Comparison of ENCODE assay signal across 17 cellular contexts in the genomic region with DNA sequence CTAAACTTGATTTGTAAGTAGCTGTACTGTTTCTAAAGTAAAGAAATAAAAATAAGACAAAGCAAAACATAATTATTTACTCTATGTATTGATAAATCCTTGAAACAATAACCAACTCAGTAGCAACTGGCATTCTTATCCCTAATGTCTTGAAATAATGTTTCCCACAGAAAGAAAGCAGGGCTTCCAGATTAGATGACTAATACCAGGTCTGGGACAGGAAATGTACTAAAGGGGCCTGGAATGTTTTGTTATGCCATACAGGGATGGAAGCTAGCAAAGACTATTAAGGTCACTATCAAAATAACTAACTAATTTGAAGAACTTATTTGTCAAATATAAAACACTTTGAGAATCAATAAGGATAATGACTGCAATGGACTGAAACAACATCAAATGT.
DNase-seq lines count a peak whose midpoint lies in the region; ATAC-seq and TF ChIP-seq lines count a peak whose summit lies in the region.
"Had no signal": no experiment of that assay in that cellular context is flagged by ENCODE, and none has a peak within 500 bp of the region (broad histone marks: within the 10 kb centered on the region; RNA-seq: fewer than 3 reads in every experiment).

No MANE protein-coding gene starts in this region.

- peaks cover 8% of the 10 kb centered on the region for H3K36me3 Mint-ChIP-seq in activated CD8-positive, alpha-beta T cell treated with anti-CD3 and anti-CD28 coated beads for 36 hours (ENCODE audit: low read depth)

- POLR2A ChIA-PET in activated CD8-positive, alpha-beta T cell treated with anti-CD3 and anti-CD28 coated beads for 36 hours (lab: Charles Lee) = no interaction called here

- H3K18ac ChIP-seq in mesendoderm (ENCODE audit: low read length) = no peak overlapping the region

- no peak overlapping the region for H3K4ac ChIP-seq in mesendoderm (ENCODE audit: low read depth, low read length)

- no peak for ATAC-seq in HG03439 (IDR thresholded peaks at IDR 0.05; ENCODE audit: unreplicated experiment)
- ATAC-seq in activated CD8-positive, alpha-beta T cell treated with anti-CD3 and anti-CD28 coated beads for 36 hours = no peak
- ATAC-seq: naive thymus-derived CD8-positive, alpha-beta T cell had no signal

- H3K4me3 Mint-ChIP-seq in activated CD8-positive, alpha-beta T cell treated with anti-CD3 and anti-CD28 coated beads for 36 hours = no peak overlapping the region
- H3K4me3 Mint-ChIP-seq: activated CD4-positive, alpha-beta memory T cell treated with anti-CD3 and anti-CD28 coated beads, Interleukin-2, amount 10 ng/mL, durations not matched to agents 7 days and 5 days; activated naive CD8-positive, alpha-beta T cell; CD4-positive, alpha-beta T cell; naive thymus-derived CD8-positive, alpha-beta T cell; T-helper 2 cell treated with Interferon-gamma antibody and Interleukin-4, amounts not matched to agents 5 μg/mL and 100 μg/mL, for 36 hours had no signal

- no peaks in the 10 kb centered on the region for H3K79me1 ChIP-seq in mesendoderm (ENCODE audit: low read length)

- H3K4me3 ChIP-seq in osteoblast (ENCODE audit: insufficient read depth, low read length) (no peak overlapping the region), mesendoderm (ENCODE audit: low read length) (no peak overlapping the region)
- H3K4me3 ChIP-seq: vagina had no signal

- H3K9ac ChIP-seq in mesendoderm (ENCODE audit: low read length) = no peak overlapping the region
- H3K9ac ChIP-seq: KMS-11 had no signal

- H3K27me3 ChIP-seq in osteoblast (ENCODE audit: insufficient read depth, low read length) (no peaks in the 10 kb centered on the region), mesendoderm (ENCODE audit: insufficient read depth, low read length, poor library complexity) (no peaks in the 10 kb centered on the region)
- H3K27me3 ChIP-seq: vagina had no signal

- H3K27ac Mint-ChIP-seq in activated CD8-positive, alpha-beta T cell treated with anti-CD3 and anti-CD28 coated beads for 36 hours = no peak overlapping the region
- H3K27ac Mint-ChIP-seq: activated CD4-positive, alpha-beta memory T cell treated with anti-CD3 and anti-CD28 coated beads, Interleukin-2, amount 10 ng/mL, durations not matched to agents 7 days and 5 days; activated naive CD8-positive, alpha-beta T cell; CD4-positive, alpha-beta T cell; naive thymus-derived CD8-positive, alpha-beta T cell; T-helper 2 cell treated with Interferon-gamma antibody and Interleukin-4, amounts not matched to agents 5 μg/mL and 100 μg/mL, for 36 hours had no signal

- no peaks in the 10 kb centered on the region for H3K9me3 ChIP-seq in osteoblast (ENCODE audit: low read depth, low read length)
- H3K9me3 ChIP-seq: vagina had no signal

- H3K9me3 Mint-ChIP-seq in activated CD8-positive, alpha-beta T cell treated with anti-CD3 and anti-CD28 coated beads for 36 hours = no peaks in the 10 kb centered on the region
- H3K9me3 Mint-ChIP-seq: activated CD4-positive, alpha-beta memory T cell treated with anti-CD3 and anti-CD28 coated beads, Interleukin-2, amount 10 ng/mL, durations not matched to agents 7 days and 5 days; CD4-positive, alpha-beta T cell; naive thymus-derived CD8-positive, alpha-beta T cell; T-helper 2 cell treated with Interferon-gamma antibody and Interleukin-4, amounts not matched to agents 5 μg/mL and 100 μg/mL, for 36 hours had no signal

- no peak overlapping the region for H3K23ac ChIP-seq in mesendoderm (ENCODE audit: low read length)

- no peak for TF ChIP-seq CTCF in osteoblast (IDR thresholded peaks at IDR 0.05; ENCODE audit: extremely low read depth, low read depth, low read length)
- TF ChIP-seq CTCF in activated CD8-positive, alpha-beta T cell treated with anti-CD3 and anti-CD28 coated beads for 36 hours (IDR thresholded peaks at IDR 0.05) = no peak

- H3K36me3 ChIP-seq in osteoblast (ENCODE audit: insufficient read depth, low read length) = no peaks in the 10 kb centered on the region
- H3K36me3 ChIP-seq in mesendoderm (ENCODE audit: control insufficient read depth, insufficient read depth, low read length) = no peaks in the 10 kb centered on the region
- H3K36me3 ChIP-seq: vagina had no signal

- H3K79me2 ChIP-seq in osteoblast (ENCODE audit: insufficient read depth, low read length) (no peaks in the 10 kb centered on the region), mesendoderm (ENCODE audit: control insufficient read depth, insufficient read depth, low read length) (no peaks in the 10 kb centered on the region)

- no peaks in the 10 kb centered on the region for H3K4me1 Mint-ChIP-seq in activated CD8-positive, alpha-beta T cell treated with anti-CD3 and anti-CD28 coated beads for 36 hours (ENCODE audit: low read depth)
- H3K4me1 Mint-ChIP-seq: activated CD4-positive, alpha-beta memory T cell treated with anti-CD3 and anti-CD28 coated beads, Interleukin-2, amount 10 ng/mL, durations not matched to agents 7 days and 5 days had no signal

- DNase-seq in Daoy (ENCODE audit: low read depth) = peak; percentile 60
- peak; percentile 74 for DNase-seq in RPMI7951 (ENCODE audit: low read depth)
- peak; percentile 60 for DNase-seq in epidermal melanocyte (ENCODE audit: insufficient read length, low spot score)
- DNase-seq in osteoblast (ENCODE audit: insufficient read length, low spot score, missing footprints) = peak; percentile 88
- no peak for DNase-seq in mesendoderm
- DNase-seq in activated CD8-positive, alpha-beta T cell treated with anti-CD3 and anti-CD28 coated beads for 36 hours = no peak
- DNase-seq in D341Med (ENCODE audit: low spot score) = no peak
- DNase-seq: activated CD4-positive, alpha-beta memory T cell treated with anti-CD3 and anti-CD28 coated beads, Interleukin-2, amount 10 ng/mL, durations not matched to agents 7 days and 5 days; CD4-positive, alpha-beta T cell; H7; naive thymus-derived CD8-positive, alpha-beta T cell; stimulated activated CD8-positive, alpha-beta memory T cell treated with anti-CD3 and anti-CD28 coated beads, Interleukin-4, amount 100 ng/mL, for 48 hours had no signal

- H3K4me2 ChIP-seq in osteoblast (ENCODE audit: insufficient read depth, low read length) (peak overlapping the region; percentile 42), mesendoderm (ENCODE audit: low read length) (no peak overlapping the region)
- H3K4me2 ChIP-seq: KMS-11 had no signal

- H2BK15ac ChIP-seq in mesendoderm (replicated peaks; ENCODE audit: low read depth) = no peak overlapping the region

- H2AK5ac ChIP-seq in mesendoderm (ENCODE audit: low read length) = no peak overlapping the region

- no peak overlapping the region for H2BK5ac ChIP-seq in mesendoderm (ENCODE audit: low read length)

- no peak overlapping the region for H3K56ac ChIP-seq in mesendoderm (ENCODE audit: low read length)

- intact Hi-C loops in activated CD8-positive, alpha-beta T cell treated with anti-CD3 and anti-CD28 coated beads for 36 hours (cut with micrococcal nuclease) = no loop called here

- CTCF ChIA-PET in activated CD8-positive, alpha-beta T cell treated with anti-CD3 and anti-CD28 coated beads for 36 hours (lab: Charles Lee) = no interaction called here

- no peak overlapping the region for H4K5ac ChIP-seq in mesendoderm (ENCODE audit: low read length)

- peak overlapping the region; percentile 45 for H3K27ac ChIP-seq in osteoblast (ENCODE audit: low read depth, low read length)
- H3K27ac ChIP-seq in mesendoderm (ENCODE audit: low read depth, low read length) = no peak overlapping the region
- H3K27ac ChIP-seq: KMS-11, vagina had no signal

- H3K4me1 ChIP-seq in osteoblast (ENCODE audit: insufficient read depth, low read length) = peaks cover 12% of the 10 kb centered on the region
- no peaks in the 10 kb centered on the region for H3K4me1 ChIP-seq in mesendoderm (ENCODE audit: control insufficient read depth, low read depth, low read length)

- H4K20me1 ChIP-seq in osteoblast (ENCODE audit: insufficient read depth, low read length) = no peaks in the 10 kb centered on the region

- no peaks in the 10 kb centered on the region for H3K27me3 Mint-ChIP-seq in activated CD8-positive, alpha-beta T cell treated with anti-CD3 and anti-CD28 coated beads for 36 hours
- H3K27me3 Mint-ChIP-seq: activated CD4-positive, alpha-beta memory T cell treated with anti-CD3 and anti-CD28 coated beads, Interleukin-2, amount 10 ng/mL, durations not matched to agents 7 days and 5 days; activated naive CD8-positive, alpha-beta T cell; CD4-positive, alpha-beta T cell had no signal

- H4K8ac ChIP-seq in mesendoderm (ENCODE audit: low read depth, low read length) = no peak overlapping the region

- no peak overlapping the region for H2BK120ac ChIP-seq in mesendoderm (ENCODE audit: low read depth, low read length)

- no peak overlapping the region for H2AFZ ChIP-seq in osteoblast (ENCODE audit: low read length)

Comparison
In these comparisons a context has a peak if more than half of its experiments do, and no peak if none do; other contexts are left out.
1. DNase-seq: peak in Daoy (single experiment), RPMI7951 (single experiment), epidermal melanocyte (single experiment) and osteoblast (single experiment); none in mesendoderm (single experiment), activated CD8-positive, alpha-beta T cell treated with anti-CD3 and anti-CD28 coated beads for 36 hours (single experiment) and D341Med (single experiment).